ENCODE assay signal across 8 cellular contexts in genomic region chr10:3749597-3750351, GRCh38. TPM values are rescaled to one million over a fixed set of nuclear protein-coding genes. Genes with fewer than 3 reads are reported as not detected.
DNase-seq lines count a peak whose midpoint lies in the region; ATAC-seq and TF ChIP-seq lines count a peak whose summit lies in the region.

No MANE protein-coding gene starts in this region.

- H3K27me3 ChIP-seq in breast epithelium (no peaks in the 10 kb centered on the region), mesenchymal stem cell (ENCODE audit: control insufficient read depth in 1 of 2, insufficient read depth in 1 of 2, low read length in 2 of 2) (no peaks in the 10 kb centered on the region), uterus (no peaks in the 10 kb centered on the region), BE2C (no peaks in the 10 kb centered on the region)

- H3K4me1 ChIP-seq in breast epithelium (no peaks in the 10 kb centered on the region), mesenchymal stem cell (ENCODE audit: control insufficient read depth, insufficient read depth, low read depth, low read length) (peaks cover 10% of the 10 kb centered on the region), uterus (peaks cover 7 to 10% of the 10 kb centered on the region in 2 donors), BE2C (peaks cover 18% of the 10 kb centered on the region)

- H2AK5ac ChIP-seq in mesenchymal stem cell (ENCODE audit: low read length, severe bottlenecking) = no peak overlapping the region

- WGBS in mesenchymal stem cell = 5% methylated on average over 14 of the region's 15 CpGs

- peak overlapping the region; percentile 60 for H3K9ac ChIP-seq in mesenchymal stem cell (ENCODE audit: low read length)

- no peak overlapping the region for H3K23ac ChIP-seq in mesenchymal stem cell (ENCODE audit: low read length in 2 of 2)

- no peak for ATAC-seq in activated T-cell treated with anti-CD3 and anti-CD28 coated beads, Interleukin-2, amount 50 U/mL, for 4 hours

- H3K4ac ChIP-seq in mesenchymal stem cell (ENCODE audit: low read depth in 1 of 2, low read length in 2 of 2) = no peak overlapping the region

- no peaks in the 10 kb centered on the region for H3K79me1 ChIP-seq in mesenchymal stem cell (replicated peaks; ENCODE audit: low read length, poor library complexity, severe bottlenecking)

- no peak overlapping the region for H2BK5ac ChIP-seq in mesenchymal stem cell (ENCODE audit: low read depth, low read length, poor library complexity, severe bottlenecking)

- peak overlapping the region; percentile 52 for H4K8ac ChIP-seq in mesenchymal stem cell (ENCODE audit: low read length)

- DNase-seq in AG10803 (ENCODE audit: low read depth) (peak; percentile 94), HFFc6 (peak; percentile 81), breast epithelium (ENCODE audit: low spot score in 2 of 2) (no peak), mesenchymal stem cell (peak; percentile 98), uterus (peak; percentile 76 to 80), BE2C (no peak)
- no peak for DNase-seq in stimulated activated CD4-positive, alpha-beta T cell treated with anti-CD3 and anti-CD28 coated beads, Interleukin-1b, Interleukin-23, amount 100 ng/mL, for 48 hours
- DNase-seq in activated T-cell treated with anti-CD3 and anti-CD28 coated beads, Interleukin-2, amount 50 U/mL, for 4 hours = no peak

- H3K9me3 Mint-ChIP-seq in HFFc6 = no peaks in the 10 kb centered on the region
- H3K9me3 Mint-ChIP-seq in activated T-cell treated with anti-CD3 and anti-CD28 coated beads, Interleukin-2, amount 50 U/mL, for 4 hours = no peaks in the 10 kb centered on the region

- no peak overlapping the region for H2AFZ ChIP-seq in mesenchymal stem cell (ENCODE audit: low read depth, low read length)

- H3K4me3 Mint-ChIP-seq in HFFc6 = peak overlapping the region; percentile 82
- H3K4me3 Mint-ChIP-seq in activated T-cell treated with anti-CD3 and anti-CD28 coated beads, Interleukin-2, amount 50 U/mL, for 4 hours = no peak overlapping the region

- peaks cover 29% of the 10 kb centered on the region for H3K4me1 Mint-ChIP-seq in HFFc6 (ENCODE audit: low read depth)
- peaks cover 2% of the 10 kb centered on the region for H3K4me1 Mint-ChIP-seq in activated T-cell treated with anti-CD3 and anti-CD28 coated beads, Interleukin-2, amount 50 U/mL, for 4 hours (ENCODE audit: low read depth)

- TF ChIP-seq CTCF in AG10803 (conservative IDR thresholded peaks at IDR 0.05; ENCODE audit: low read length) = no peak
- TF ChIP-seq CTCF in HFFc6 (IDR thresholded peaks at IDR 0.05) = no peak
- TF ChIP-seq CTCF in breast epithelium (IDR thresholded peaks at IDR 0.05) = no peak
- TF ChIP-seq CTCF in uterus (IDR thresholded peaks at IDR 0.05) = no peak
- no peak for TF ChIP-seq CTCF in BE2C (IDR thresholded peaks at IDR 0.05; ENCODE audit: low read depth, low read length)

- H3K4me2 ChIP-seq in mesenchymal stem cell (ENCODE audit: low read length, poor library complexity, severe bottlenecking) = peak overlapping the region; percentile 57

- H2BK12ac ChIP-seq in mesenchymal stem cell (ENCODE audit: low read length in 2 of 2) = no peak overlapping the region

- H3K27ac ChIP-seq in breast epithelium (peak overlapping the region; percentile 36 to 71), mesenchymal stem cell (ENCODE audit: low read length, poor library complexity, severe bottlenecking) (peak overlapping the region; percentile 75), uterus (peak overlapping the region; percentile 74 to 87)

- no peak overlapping the region for H3K14ac ChIP-seq in mesenchymal stem cell (ENCODE audit: low read length in 2 of 2)

- intact Hi-C loops in breast epithelium (cut with DNase I; ENCODE audit: low total_unique reads) = no loop called here
- intact Hi-C loops in uterus (cut with DNase I; ENCODE audit: low total_unique reads) = no loop called here

- no peak for TF ChIP-seq POLR2A in breast epithelium (IDR thresholded peaks at IDR 0.05)
- no peak for TF ChIP-seq POLR2A in uterus (IDR thresholded peaks at IDR 0.05)

- no peaks in the 10 kb centered on the region for H3K9me3 ChIP-seq in breast epithelium
- H3K9me3 ChIP-seq in mesenchymal stem cell (ENCODE audit: control insufficient read depth, low read length) = no peaks in the 10 kb centered on the region
- H3K9me3 ChIP-seq in uterus = no peaks in the 10 kb centered on the region
- H3K9me3 ChIP-seq in BE2C = no peaks in the 10 kb centered on the region

- peak overlapping the region; percentile 81 for H3K27ac Mint-ChIP-seq in HFFc6

- peaks cover 2% of the 10 kb centered on the region; the same call in 1 of the 2 replicates for H3K27me3 Mint-ChIP-seq in HFFc6 (ENCODE audit: insufficient read depth)
- H3K27me3 Mint-ChIP-seq in activated T-cell treated with anti-CD3 and anti-CD28 coated beads, Interleukin-2, amount 50 U/mL, for 4 hours (ENCODE audit: low read depth) = no peaks in the 10 kb centered on the region

- H2BK15ac ChIP-seq in mesenchymal stem cell (ENCODE audit: low read depth, poor library complexity, severe bottlenecking) = peak overlapping the region; percentile 73

- H3K4me3 ChIP-seq in AG10803 (ENCODE audit: low read length) (peak overlapping the region; percentile 37), breast epithelium (peak overlapping the region in 2 of 3 donors; percentile 9 to 14), mesenchymal stem cell (ENCODE audit: insufficient read depth in 1 of 2, low read depth in 1 of 2, low read length in 2 of 2) (peak overlapping the region in 1 of 2 experiments; percentile 52), uterus (no peak overlapping the region), BE2C (ENCODE audit: low read depth, low read length) (no peak overlapping the region)

- H3K36me3 Mint-ChIP-seq in HFFc6 (ENCODE audit: low read depth) = no peaks in the 10 kb centered on the region
- H3K36me3 Mint-ChIP-seq in activated T-cell treated with anti-CD3 and anti-CD28 coated beads, Interleukin-2, amount 50 U/mL, for 4 hours (ENCODE audit: insufficient read depth) = no peaks in the 10 kb centered on the region

- H2BK120ac ChIP-seq in mesenchymal stem cell (ENCODE audit: low read depth, low read length) = no peak overlapping the region

- no peak overlapping the region for H4K91ac ChIP-seq in mesenchymal stem cell (ENCODE audit: low read length)

- peak overlapping the region; percentile 23 to 61 for H3K18ac ChIP-seq in mesenchymal stem cell (ENCODE audit: low read depth in 1 of 2, low read length in 2 of 2)

- H3K36me3 ChIP-seq in breast epithelium (no peaks in the 10 kb centered on the region), mesenchymal stem cell (ENCODE audit: control insufficient read depth in 1 of 2, insufficient read depth in 2 of 2, low read depth in 1 of 2, low read length in 2 of 2) (no peaks in the 10 kb centered on the region), uterus (no peaks in the 10 kb centered on the region), BE2C (no peaks in the 10 kb centered on the region)

RNA-seq across cellular contexts. Expression of gene KLF6, which starts 35.2 kb away (rescaled TPM):
- 100 to 1,000 TPM; 114 to 154 (median 142) TPM for total RNA-seq in HFFc6 (2021; fragmentation: NEBNext Ultra II Directional; extraction: Animal tissue kit (Norgen Biotek cat#: 25700))
- total RNA-seq in breast epithelium = 100 to 1,000 TPM; 132 to 347 (median 186) TPM
- 195 TPM for polyA plus RNA-seq in mesenchymal stem cell (2013, experiment 1 of 2)
- 183 TPM for polyA plus RNA-seq in mesenchymal stem cell (2013, experiment 2 of 2)
- 100 to 1,000 TPM in 2 of 4 donors, 10 to 100 TPM in 2; 47.9 to 128 (median 87.4) TPM for total RNA-seq in uterus
- polyA plus RNA-seq in BE2C (2012; ENCODE audit: insufficient read depth, insufficient read length, low read depth) = 56.1 TPM
- 100 to 1,000 TPM; 188 to 247 (median 209) TPM for total RNA-seq in activated T-cell treated with anti-CD3 and anti-CD28 coated beads, Interleukin-2, amount 50 U/mL, for 4 hours

Comparison
In these comparisons a context has a peak if more than half of its experiments do, and no peak if none do; other contexts are left out.
1. DNase-seq: peak in AG10803 (single experiment), HFFc6 (single experiment), mesenchymal stem cell (single experiment) and uterus (2 of 2); none in breast epithelium (0 of 2), BE2C (single experiment), stimulated activated CD4-positive, alpha-beta T cell treated with anti-CD3 and anti-CD28 coated beads, Interleukin-1b, Interleukin-23, amount 100 ng/mL, for 48 hours (single experiment) and activated T-cell treated with anti-CD3 and anti-CD28 coated beads, Interleukin-2, amount 50 U/mL, for 4 hours (single experiment).
2. H3K4me3 ChIP-seq: peak in AG10803 (single experiment) and breast epithelium (2 of 3); none in uterus (0 of 2) and BE2C (single experiment).
3. Peak in every context shown above with its lines, with median percentiles within 50 percentile points of each other: H3K27ac ChIP-seq.